ENCODE assay signal across 10 cellular contexts in the genomic region with DNA sequence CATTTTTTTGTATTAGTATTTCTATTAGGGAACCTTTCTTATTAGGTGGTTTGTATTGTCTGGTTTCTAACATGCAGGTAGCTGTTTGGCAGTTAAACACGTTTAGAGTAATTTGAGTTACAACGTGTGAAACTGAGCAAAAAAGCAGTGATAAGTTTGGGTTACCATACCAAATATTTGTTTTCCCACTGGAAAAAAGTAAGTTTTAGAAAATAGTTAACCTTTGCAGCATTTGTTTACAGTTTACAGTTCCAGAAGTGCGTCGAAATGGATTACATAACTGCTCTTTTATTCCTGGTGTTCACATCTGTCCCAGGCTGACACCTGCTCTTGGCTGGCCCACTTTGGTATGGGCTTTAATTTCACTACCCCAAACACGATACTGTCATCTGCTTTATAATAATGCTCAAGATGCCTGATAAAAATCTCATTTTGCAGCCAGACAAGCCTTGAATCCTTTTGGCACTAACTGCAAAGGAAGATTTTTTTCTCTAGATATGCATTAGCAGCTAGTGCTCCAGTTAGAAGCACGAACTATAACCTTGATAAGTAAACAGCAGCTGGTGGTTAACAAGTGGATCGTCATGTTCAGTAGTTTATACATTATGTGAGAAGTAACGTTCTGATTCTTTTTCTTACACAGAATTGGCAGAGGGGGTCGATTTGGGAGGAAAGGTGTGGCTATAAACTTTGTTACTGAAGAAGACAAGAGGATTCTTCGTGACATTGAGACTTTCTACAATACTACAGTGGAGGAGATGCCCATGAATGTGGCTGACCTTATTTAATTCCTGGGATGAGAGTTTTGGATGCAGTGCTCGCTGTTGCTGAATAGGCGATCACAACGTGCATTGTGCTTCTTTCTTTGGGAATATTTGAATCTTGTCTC. TPM values are rescaled to one million over a fixed set of nuclear protein-coding genes. Genes with fewer than 3 reads are reported as not detected.
DNase-seq lines count a peak whose midpoint lies in the region; ATAC-seq and TF ChIP-seq lines count a peak whose summit lies in the region.
"Had no signal": no experiment of that assay in that cellular context is flagged by ENCODE, and none has a peak within 500 bp of the region (broad histone marks: within the 10 kb centered on the region; RNA-seq: fewer than 3 reads in every experiment).

No MANE protein-coding gene starts in this region.

- no peak overlapping the region for H3K4me3 ChIP-seq in HEK293 (ENCODE audit: low read depth, low read length)
- H3K4me3 ChIP-seq in naive thymus-derived CD4-positive, alpha-beta T cell (ENCODE audit: low read length): no peak overlapping the region

- H3K4me3 Mint-ChIP-seq in activated CD4-positive, alpha-beta memory T cell treated with anti-CD3 and anti-CD28 coated beads for 36 hours: peak overlapping the region; percentile 97
- peak overlapping the region in 6 of 10 donors; percentile 1 to 99 (median 70) for H3K4me3 Mint-ChIP-seq in naive thymus-derived CD4-positive, alpha-beta T cell

- no peak for ATAC-seq in naive thymus-derived CD4-positive, alpha-beta T cell

- DNase-seq in DMS114 treated with DMSO at 0.1 percent for 48 hours (lab: John Stamatoyannopoulos, UW; ENCODE audit: unreplicated experiment) (peak; percentile 36), retina (no peak), NCI-H2171 (lab: John Stamatoyannopoulos, UW) (no peak)
- DNase-seq in activated CD4-positive, alpha-beta memory T cell treated with anti-CD3 and anti-CD28 coated beads for 36 hours: no peak
- no peak for DNase-seq in naive thymus-derived CD4-positive, alpha-beta T cell
- DNase-seq in stimulated activated CD4-positive, alpha-beta T cell treated with anti-CD3 and anti-CD28 coated beads, Interleukin-4, amount 100 ng/mL, for 1 hour: no peak
- DNase-seq: amygdala, nucleus accumbens had no signal

- no peaks in the 10 kb centered on the region for H3K4me1 ChIP-seq in HEK293 (ENCODE audit: control insufficient read depth, insufficient read depth, low read length)
- H3K4me1 ChIP-seq in naive thymus-derived CD4-positive, alpha-beta T cell (ENCODE audit: control insufficient read depth in 2 of 2, insufficient read depth in 2 of 2, low read length in 2 of 2): peaks cover 37 to 50% of the 10 kb centered on the region in 2 donors

- H3K36me3 ChIP-seq in HEK293 (ENCODE audit: control insufficient read depth in 2 of 2, insufficient read depth in 1 of 2, low read length in 2 of 2): peaks cover 3 to 98% of the 10 kb centered on the region in 2 experiments
- H3K36me3 ChIP-seq in naive thymus-derived CD4-positive, alpha-beta T cell (ENCODE audit: control insufficient read depth in 2 of 3, insufficient read depth in 3 of 3, low read length in 3 of 3): peaks cover 50 to 72% (median 59%) of the 10 kb centered on the region in 3 experiments

- TF ChIP-seq CTCF in HEK293 (tag by site-specific recombination; IDR thresholded peaks at IDR 0.05): no peak

- H3K9me3 Mint-ChIP-seq in activated CD4-positive, alpha-beta memory T cell treated with anti-CD3 and anti-CD28 coated beads for 36 hours: no peaks in the 10 kb centered on the region
- H3K9me3 Mint-ChIP-seq in naive thymus-derived CD4-positive, alpha-beta T cell: peaks cover 0 to 11% (median 0%) of the 10 kb centered on the region in 11 donors

- H3K36me3 Mint-ChIP-seq in activated CD4-positive, alpha-beta memory T cell treated with anti-CD3 and anti-CD28 coated beads for 36 hours: peaks cover 84% of the 10 kb centered on the region
- peaks cover 19 to 70% (median 66%) of the 10 kb centered on the region in 5 donors for H3K36me3 Mint-ChIP-seq in naive thymus-derived CD4-positive, alpha-beta T cell

- POLR2A ChIA-PET in HEK293 (lab: Yijun Ruan, JAX): no interaction called here
- POLR2A ChIA-PET in activated CD4-positive, alpha-beta memory T cell treated with anti-CD3 and anti-CD28 coated beads for 36 hours (lab: Charles Lee): interaction anchor here (1.2 to 2.7 kb wide), 8 partner anchors 9 to 856 kb away, joined by 3 to 11 read pairs (median 6); a partner anchor contains a TSS
- POLR2A ChIA-PET in naive thymus-derived CD4-positive, alpha-beta T cell (lab: Charles Lee): interaction anchor here (0.9 to 1.7 kb wide), 6 partner anchors 9 to 38 kb away, joined by 3 to 9 read pairs (median 4); a partner anchor contains a TSS

- no peaks in the 10 kb centered on the region for H3K27me3 ChIP-seq in naive thymus-derived CD4-positive, alpha-beta T cell (ENCODE audit: control insufficient read depth in 2 of 2, insufficient read depth in 2 of 2, low read length in 2 of 2)

- peak overlapping the region; percentile 99 for H3K27ac Mint-ChIP-seq in activated CD4-positive, alpha-beta memory T cell treated with anti-CD3 and anti-CD28 coated beads for 36 hours
- H3K27ac Mint-ChIP-seq in naive thymus-derived CD4-positive, alpha-beta T cell: peak overlapping the region in 8 of 9 donors; percentile 12 to 87 (median 26)

- CTCF ChIA-PET in HEK293 (lab: Yijun Ruan, JAX): interaction anchor here (0.6 kb wide), 1 partner anchor 953 kb away, joined by 3 read pairs; no protein-coding TSS in a partner anchor
- CTCF ChIA-PET in activated CD4-positive, alpha-beta memory T cell treated with anti-CD3 and anti-CD28 coated beads for 36 hours (lab: Charles Lee): no interaction called here
- CTCF ChIA-PET in naive thymus-derived CD4-positive, alpha-beta T cell (lab: Charles Lee): interaction anchor here (1.5 kb wide), 1 partner anchor 33 kb away, joined by 5 read pairs; no protein-coding TSS in a partner anchor

- H3K9me3 ChIP-seq in HEK293 (ENCODE audit: control insufficient read depth, insufficient read depth, low read depth, low read length): no peaks in the 10 kb centered on the region
- no peaks in the 10 kb centered on the region for H3K9me3 ChIP-seq in naive thymus-derived CD4-positive, alpha-beta T cell (ENCODE audit: control insufficient read depth in 2 of 3, low read length in 3 of 3)

- intact Hi-C loops in activated CD4-positive, alpha-beta memory T cell treated with anti-CD3 and anti-CD28 coated beads for 36 hours (cut with micrococcal nuclease): loop anchor here (5.0 kb wide), 2 partner anchors 34 to 144 kb away; a partner anchor contains a TSS
- intact Hi-C loops in naive thymus-derived CD4-positive, alpha-beta T cell (cut with micrococcal nuclease): loop anchor here (10.0 kb wide), 2 partner anchors 1204 to 1974 kb away; a partner anchor contains a TSS

- peak overlapping the region; percentile 10; the same call in 1 of the 2 replicates for H3K27ac ChIP-seq in HEK293 (ENCODE audit: extremely low read depth, low read depth, low read length)
- H3K27ac ChIP-seq in naive thymus-derived CD4-positive, alpha-beta T cell (ENCODE audit: low read depth, low read length): no peak overlapping the region

- H3K4me1 Mint-ChIP-seq in activated CD4-positive, alpha-beta memory T cell treated with anti-CD3 and anti-CD28 coated beads for 36 hours (ENCODE audit: low read depth): peaks cover 46% of the 10 kb centered on the region
- peaks cover 29 to 63% (median 54%) of the 10 kb centered on the region in 7 donors for H3K4me1 Mint-ChIP-seq in naive thymus-derived CD4-positive, alpha-beta T cell

- H3K27me3 Mint-ChIP-seq in activated CD4-positive, alpha-beta memory T cell treated with anti-CD3 and anti-CD28 coated beads for 36 hours: no peaks in the 10 kb centered on the region
- no peaks in the 10 kb centered on the region for H3K27me3 Mint-ChIP-seq in naive thymus-derived CD4-positive, alpha-beta T cell

TF ChIP-seq in HEK293, 187 proteins besides CTCF, POLR2A, EP300 and RAD21 (continues in another document):
- TF ChIP-seq KLF7 (tag by site-specific recombination; IDR thresholded peaks at IDR 0.05; ENCODE audit: borderline replicate concordance) (no peak), ZNF544 (tag by site-specific recombination; IDR thresholded peaks at IDR 0.05) (no peak), SCRT2 (tag by site-specific recombination; IDR thresholded peaks at IDR 0.05) (peak; percentile 66), ZNF548 (tag by site-specific recombination; IDR thresholded peaks at IDR 0.05) (no peak), ZNF114 (tag by site-specific recombination; IDR thresholded peaks at IDR 0.05) (no peak), SCRT1 (tag by site-specific recombination; IDR thresholded peaks at IDR 0.05; ENCODE audit: borderline replicate concordance) (peak; percentile 78), ZNF621 (tag by site-specific recombination; IDR thresholded peaks at IDR 0.05) (no peak), ZFP69B (tag by site-specific recombination; IDR thresholded peaks at IDR 0.05) (no peak), ZBTB48 (tag by site-specific recombination; IDR thresholded peaks at IDR 0.05) (no peak), ZNF175 (tag by site-specific recombination; IDR thresholded peaks at IDR 0.05) (no peak), TRIM28 (IDR thresholded peaks at IDR 0.05; ENCODE audit: borderline replicate concordance, low read length) (no peak), ZNF629 (tag by site-specific recombination; IDR thresholded peaks at IDR 0.05) (peak; percentile 3; the same call in 1 of the 2 replicates), PRDM1 (tag by site-specific recombination; IDR thresholded peaks at IDR 0.05) (no peak), ZNF600 (tag by site-specific recombination; IDR thresholded peaks at IDR 0.05) (0 out of 2 replicates have a peak, but pooled peaks have one; percentile 19)
- TF ChIP-seq, protein P1, sequence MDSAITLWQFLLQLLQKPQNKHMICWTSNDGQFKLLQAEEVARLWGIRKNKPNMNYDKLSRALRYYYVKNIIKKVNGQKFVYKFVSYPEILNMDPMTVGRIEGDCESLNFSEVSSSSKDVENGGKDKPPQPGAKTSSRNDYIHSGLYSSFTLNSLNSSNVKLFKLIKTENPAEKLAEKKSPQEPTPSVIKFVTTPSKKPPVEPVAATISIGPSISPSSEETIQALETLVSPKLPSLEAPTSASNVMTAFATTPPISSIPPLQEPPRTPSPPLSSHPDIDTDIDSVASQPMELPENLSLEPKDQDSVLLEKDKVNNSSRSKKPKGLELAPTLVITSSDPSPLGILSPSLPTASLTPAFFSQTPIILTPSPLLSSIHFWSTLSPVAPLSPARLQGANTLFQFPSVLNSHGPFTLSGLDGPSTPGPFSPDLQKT (IDR thresholded peaks at IDR 0.05; ENCODE audit: borderline replicate concordance, low read depth, low read length): no peak

RNA-seq across cellular contexts. Expression of a gene that starts 5.3 kb away (rescaled TPM):
- 100 to 1,000 TPM; 390 to 393 TPM for total RNA-seq in activated CD4-positive, alpha-beta memory T cell treated with anti-CD3 and anti-CD28 coated beads for 36 hours
- total RNA-seq in naive thymus-derived CD4-positive, alpha-beta T cell: 100 to 1,000 TPM; 401 to 804 (median 650) TPM
- 100 to 1,000 TPM; 237 to 329 TPM for polyA plus RNA-seq in naive thymus-derived CD4-positive, alpha-beta T cell

RNA-seq across cellular contexts. Expression of a gene that starts 17.6 kb away (rescaled TPM):
- 100 to 1,000 TPM; 118 to 127 TPM for total RNA-seq in activated CD4-positive, alpha-beta memory T cell treated with anti-CD3 and anti-CD28 coated beads for 36 hours
- 10 to 100 TPM in 4 of 5 experiments, 1 to 10 TPM in 1; 8.7 to 71.6 (median 22.1) TPM for total RNA-seq in naive thymus-derived CD4-positive, alpha-beta T cell
- polyA plus RNA-seq in naive thymus-derived CD4-positive, alpha-beta T cell: 10 to 100 TPM; 22.5 to 28.1 TPM

RNA-seq across cellular contexts. Expression of a gene that starts 53.8 kb away (rescaled TPM):
- not detected for total RNA-seq in activated CD4-positive, alpha-beta memory T cell treated with anti-CD3 and anti-CD28 coated beads for 36 hours
- total RNA-seq in naive thymus-derived CD4-positive, alpha-beta T cell: not detected
- polyA plus RNA-seq in naive thymus-derived CD4-positive, alpha-beta T cell: not detected
- total RNA-seq: LHCN-M2 had no signal
